In genomic region chr5:109413463-109413862, GRCh38 we compare ENCODE assay signal across 11 cellular contexts. TPM values are rescaled to one million over a fixed set of nuclear protein-coding genes. Genes with fewer than 3 reads are reported as not detected.
DNase-seq lines count a peak whose midpoint lies in the region; ATAC-seq, FAIRE-seq and TF ChIP-seq lines count a peak whose summit lies in the region.
"Had no signal": no experiment of that assay in that cellular context is flagged by ENCODE, and none has a peak within 500 bp of the region (broad histone marks: within the 10 kb centered on the region; RNA-seq: fewer than 3 reads in every experiment).

No MANE protein-coding gene starts in this region.

- H3K9me3 ChIP-seq in H1 (ENCODE audit: insufficient read depth in 2 of 2, low read depth in 1 of 2, low read length in 1 of 2): peaks cover 2 to 4% of the 10 kb centered on the region in 2 experiments; a peak in 1 of 4 replicates
- peaks cover 3% of the 10 kb centered on the region for H3K9me3 ChIP-seq in neural cell (ENCODE audit: low read length)
- no peaks in the 10 kb centered on the region for H3K9me3 ChIP-seq in gastrocnemius medialis
- no peaks in the 10 kb centered on the region for H3K9me3 ChIP-seq in testis

- H3F3A ChIP-seq in neural cell (ENCODE audit: insufficient read depth, low read length, poor library complexity, severe bottlenecking): no peaks in the 10 kb centered on the region

- peaks cover 0 to 6% of the 10 kb centered on the region in 2 experiments; a peak in 2 of 4 replicates for H3K79me2 ChIP-seq in H1 (ENCODE audit: control insufficient read depth in 1 of 2, insufficient read depth in 2 of 2, low read length in 2 of 2)
- peaks cover 6% of the 10 kb centered on the region for H3K79me2 ChIP-seq in neural cell (replicated peaks; ENCODE audit: insufficient read depth, low read length)

- H2BK5ac ChIP-seq in H1 (ENCODE audit: low read depth, low read length): no peak overlapping the region

- H3K4me1 ChIP-seq in H1 (replicated peaks in 1 of 4; ENCODE audit: control insufficient read depth in 3 of 4, insufficient read depth in 4 of 4, low read length in 3 of 4) (peaks cover 3 to 7% (median 6%) of the 10 kb centered on the region in 4 experiments; a peak in 6 of 7 replicates), gastrocnemius medialis (peaks cover 13% of the 10 kb centered on the region in 2 donors), testis (peaks cover 4% of the 10 kb centered on the region)

- no peak overlapping the region for H4K5ac ChIP-seq in H1 (ENCODE audit: insufficient read length, low read depth, low read length)

- no peak overlapping the region for H3K18ac ChIP-seq in H1 (ENCODE audit: extremely low read depth, low read length)

- H3K4me2 ChIP-seq in H1 (ENCODE audit: insufficient read depth in 1 of 2, low read depth in 2 of 2, low read length in 2 of 2): no peak overlapping the region
- H3K4me2 ChIP-seq in neural cell (ENCODE audit: low read length): no peak overlapping the region

- TF ChIP-seq RAD21 in H1 (IDR thresholded peaks at IDR 0.05 in 1 of 2, conservative IDR thresholded peaks at IDR 0.05 in 1 of 2; ENCODE audit: low read depth in 2 of 2, low read length in 2 of 2): no peak
- TF ChIP-seq RAD21 in neural cell (conservative IDR thresholded peaks at IDR 0.05): no peak

- H2BK15ac ChIP-seq in H1 (ENCODE audit: low read length): no peak overlapping the region

- no peaks in the 10 kb centered on the region for H3K9me2 ChIP-seq in neural cell (ENCODE audit: insufficient read depth, low read length)

- H3K9ac ChIP-seq in H1 (replicated peaks in 1 of 4; ENCODE audit: extremely low read depth in 1 of 4, low read depth in 3 of 4, low read length in 3 of 4) (peak overlapping the region in 1 of 4 experiments; percentile 15; a peak in 2 of 7 replicates), neural cell (ENCODE audit: low read length) (no peak overlapping the region)

- H3K56ac ChIP-seq in H1 (replicated peaks; ENCODE audit: insufficient read length, low read depth, low read length): no peak overlapping the region

- H2BK20ac ChIP-seq in H1 (ENCODE audit: low read length): no peak overlapping the region

- H4K8ac ChIP-seq in H1 (ENCODE audit: extremely low read depth, insufficient read depth, low read length): no peak overlapping the region; the same call in 1 of the 2 replicates

- no peak overlapping the region for H3K23ac ChIP-seq in H1 (ENCODE audit: insufficient read length)

- H3K27me3 ChIP-seq in H1 (replicated peaks in 1 of 4; ENCODE audit: control insufficient read depth in 3 of 4, extremely low read depth in 1 of 4, insufficient read depth in 3 of 4, low read length in 3 of 4): no peaks in the 10 kb centered on the region
- H3K27me3 ChIP-seq in neural cell (ENCODE audit: insufficient read depth, low read depth, low read length): no peaks in the 10 kb centered on the region
- no peaks in the 10 kb centered on the region for H3K27me3 ChIP-seq in gastrocnemius medialis
- H3K27me3 ChIP-seq in testis: no peaks in the 10 kb centered on the region

- POLR2A ChIA-PET in H1 (lab: Charles Lee; ENCODE audit: partially characterized antibody): interaction anchor here (0.9 to 1.4 kb wide), 3 partner anchors 9 to 665 kb away, joined by 3 to 4 read pairs (median 3); partner anchors contain the start of gene MAN2A1

- CTCF ChIA-PET in H1 (lab: Charles Lee; ENCODE audit: partially characterized antibody): interaction anchor here (0.9 to 1.2 kb wide), 2 partner anchors 9 to 12 kb away, joined by 3 read pairs; no protein-coding TSS in a partner anchor

- TF ChIP-seq EP300 in H1 (IDR thresholded peaks at IDR 0.05; ENCODE audit: borderline replicate concordance in 1 of 2, low read depth in 2 of 2, low read length in 2 of 2) (peak in 1 of 2 experiments; percentile 19; a peak in 1 of 3 replicates), neural cell (conservative IDR thresholded peaks at IDR 0.05; ENCODE audit: poor library complexity, severe bottlenecking) (peak; percentile 16)

- H4K20me1 ChIP-seq in H1 (replicated peaks in 1 of 2; ENCODE audit: control insufficient read depth in 1 of 2, insufficient read depth in 2 of 2, low read length in 2 of 2) (peaks cover 0 to 2% of the 10 kb centered on the region in 2 experiments), neural cell (ENCODE audit: insufficient read depth) (no peaks in the 10 kb centered on the region)

- no peak overlapping the region; the same call in 1 of the 2 replicates for H2AFZ ChIP-seq in H1 (ENCODE audit: low read length)
- H2AFZ ChIP-seq in neural cell (ENCODE audit: low read depth, low read length): no peak overlapping the region

- H3K4me3 ChIP-seq in H1 (ENCODE audit: extremely low read depth in 1 of 4, insufficient read depth in 2 of 4, low read depth in 3 of 4, low read length in 4 of 4) (peak overlapping the region in 1 of 4 experiments; percentile 18; a peak in 2 of 8 replicates), neural cell (ENCODE audit: low read length) (no peak overlapping the region), gastrocnemius medialis (no peak overlapping the region), testis (no peak overlapping the region)

- FAIRE-seq in H1 (lab: Jason Lieb, UNC): no peak

- peak overlapping the region; percentile 0; the same call in 1 of the 2 replicates for H2BK12ac ChIP-seq in H1 (ENCODE audit: low read depth, low read length)

- peak overlapping the region; percentile 43; the same call in 1 of the 2 replicates for H3K27ac ChIP-seq in H1 (ENCODE audit: low read depth, low read length)
- H3K27ac ChIP-seq in neural cell (ENCODE audit: low read length): peak overlapping the region; percentile 42
- H3K27ac ChIP-seq in gastrocnemius medialis: peak overlapping the region in 1 of 4 donors; percentile 99
- H3K27ac ChIP-seq in testis: no peak overlapping the region

- intact Hi-C loops in gastrocnemius medialis (cut with DNase I; ENCODE audit: low total_unique reads) (loop anchor here (5.0 kb wide), 5 partner anchors 36 to 1324 kb away; partner anchors contain the start of gene SLC25A46), testis (cut with DNase I; ENCODE audit: low total_unique reads) (no loop called here)

- H3K79me1 ChIP-seq in H1 (ENCODE audit: low read depth, low read length): no peaks in the 10 kb centered on the region

- H3K36me3 ChIP-seq in H1 (ENCODE audit: control insufficient read depth in 2 of 4, insufficient read depth in 4 of 4, low read length in 3 of 4): no peaks in the 10 kb centered on the region
- no peaks in the 10 kb centered on the region for H3K36me3 ChIP-seq in neural cell (ENCODE audit: insufficient read depth, low read length)
- no peaks in the 10 kb centered on the region for H3K36me3 ChIP-seq in gastrocnemius medialis
- H3K36me3 ChIP-seq in testis (ENCODE audit: low read depth, missing control alignments): no peaks in the 10 kb centered on the region

- H3K4ac ChIP-seq in H1 (replicated peaks; ENCODE audit: insufficient read length, low read depth, low read length): no peak overlapping the region

- TF ChIP-seq CTCF in H1 (IDR thresholded peaks at IDR 0.05; ENCODE audit: control extremely low read depth in 1 of 3, insufficient read depth in 1 of 3, low read depth in 1 of 3, low read length in 3 of 3) (no peak), neural cell (IDR thresholded peaks at IDR 0.05; ENCODE audit: poor library complexity, severe bottlenecking) (no peak), gastrocnemius medialis (IDR thresholded peaks at IDR 0.05 in 4 of 5, conservative IDR thresholded peaks at IDR 0.05 in 1 of 5) (no peak), testis (IDR thresholded peaks at IDR 0.05) (no peak)

- no peak overlapping the region for H4K91ac ChIP-seq in H1 (replicated peaks; ENCODE audit: insufficient read length, low read length)

- H3K14ac ChIP-seq in H1 (ENCODE audit: insufficient read length): no peak overlapping the region

- DNase-seq in DMS 273 (lab: John Stamatoyannopoulos, UW; ENCODE audit: unreplicated experiment) (peak; percentile 86), NCI-H2081 treated with DMSO at 0.1 percent for 48 hours (lab: John Stamatoyannopoulos, UW) (peak; percentile 31), H1 (ENCODE audit: low read depth in 1 of 2, low spot score in 2 of 2) (no peak), gastrocnemius medialis (no peak), testis (no peak)
- DNase-seq in stimulated activated naive CD4-positive, alpha-beta T cell (lab: John Stamatoyannopoulos, UW): no peak
- DNase-seq: amniotic stem cell, KG1, T1000 had no signal

- no peak overlapping the region for H2BK120ac ChIP-seq in H1 (replicated peaks; ENCODE audit: low read depth, low read length)

- in situ Hi-C loops in gastrocnemius medialis (cut with MboI; ENCODE audit: low sequenced_read_pairs in 4 of 4): loop anchor here in 1 of 4 donors (25.0 kb wide), 1 partner anchor 676 kb away; the partner anchor contains the start of gene FER

- ATAC-seq in gastrocnemius medialis (no peak), HG02610 (IDR thresholded peaks at IDR 0.05; ENCODE audit: unreplicated experiment) (no peak)

- H3K23me2 ChIP-seq in H1 (ENCODE audit: low read depth, low read length): peaks cover 4% of the 10 kb centered on the region; the same call in 1 of the 2 replicates

- H2AK5ac ChIP-seq in H1 (ENCODE audit: low read depth, low read length): no peak overlapping the region

- TF ChIP-seq POLR2A in H1 (IDR thresholded peaks at IDR 0.05; ENCODE audit: control extremely low read depth in 1 of 2, low read depth in 2 of 2, low read length in 2 of 2): peak in 1 of 2 experiments; percentile 29; a peak in 1 of 3 replicates
- no peak for TF ChIP-seq POLR2A in gastrocnemius medialis (IDR thresholded peaks at IDR 0.05)
- TF ChIP-seq POLR2A in testis (IDR thresholded peaks at IDR 0.05): no peak

TF ChIP-seq in H1, 55 proteins besides CTCF, POLR2A, EP300 and RAD21 (continues in another document):
- TF ChIP-seq EGR1 (IDR thresholded peaks at IDR 0.05; ENCODE audit: borderline replicate concordance, low read depth, low read length) (no peak), SIX5 (IDR thresholded peaks at IDR 0.05; ENCODE audit: low read depth, low read length) (no peak)

TF ChIP-seq in neural cell, 6 proteins besides CTCF, POLR2A, EP300 and RAD21 (continues in another document):
- TF ChIP-seq EZH2 (IDR thresholded peaks at IDR 0.05; ENCODE audit: borderline replicate concordance, insufficient read depth, low read length, poor library complexity, severe bottlenecking) (no peak), MXI1 (conservative IDR thresholded peaks at IDR 0.05; ENCODE audit: poor library complexity, severe bottlenecking) (no peak)

RNA-seq across cellular contexts. Expression of gene PJA2, which starts 3.7 kb away (rescaled TPM):
- 46.4 and 47.7 TPM in 2 replicates for total RNA-seq in H1 (2021; fragmentation: NEBNext Ultra II Directional; extraction: Animal tissue kit (Norgen Biotek cat#: 25700))
- polyA plus RNA-seq in H1 (2011; rRNA removed) (9.5 and 15.3 TPM in 2 replicates), neural cell (127 and 142 TPM in 2 replicates), testis (ENCODE audit: insufficient read depth, low read depth, low replicate concordance) (77.3 TPM)
- polyA plus RNA-seq in H1 (2011; cell fraction: cytosol; rRNA removed): 23.3 TPM
- 8.0 TPM for polyA plus RNA-seq in H1 (2011; cell fraction: nucleus; rRNA removed)
- polyA plus RNA-seq in H1 (2012, experiment 1 of 2): 15.0 to 29.0 TPM (median 19.2 TPM) in 4 replicates
- polyA plus RNA-seq in H1 (2012, experiment 2 of 2): 1.9 TPM
- 24.5 TPM for polyA plus RNA-seq in H1 (2013, experiment 1 of 2)
- 25.6 TPM for polyA plus RNA-seq in H1 (2013, experiment 2 of 2)
- polyA minus RNA-seq in H1 (2011; rRNA and poly(A)+ RNA removed): 45.2 and 57.2 TPM in 2 replicates
- polyA minus RNA-seq in H1 (2011; cell fraction: cytosol; rRNA and poly(A)+ RNA removed): 24.1 TPM
- 35.2 TPM for polyA minus RNA-seq in H1 (2011; cell fraction: nucleus; rRNA and poly(A)+ RNA removed)
- 275 and 324 TPM in 2 replicates for polyA minus RNA-seq in neural cell
- total RNA-seq in gastrocnemius medialis (10 to 100 TPM; 37.6 to 64.9 (median 58.7) TPM), testis (100 to 1,000 TPM; 105 to 112 TPM)

Comparison
In these comparisons a context has a peak if more than half of its experiments do, and no peak if none do; other contexts are left out.
1. DNase-seq: peak in DMS 273 (single experiment) and NCI-H2081 treated with DMSO at 0.1 percent for 48 hours (single experiment); none in H1 (0 of 2), gastrocnemius medialis (0 of 2), testis (single experiment) and stimulated activated naive CD4-positive, alpha-beta T cell (0 of 6).
2. H3K27ac ChIP-seq: peak in H1 (single experiment) and neural cell (single experiment); none in testis (0 of 2).